Comparison of ENCODE assay signal across 10 cellular contexts in genomic region chr11:15816270-15816871, GRCh38.
DNase-seq lines count a peak whose midpoint lies in the region; ATAC-seq, FAIRE-seq and TF ChIP-seq lines count a peak whose summit lies in the region.
"Had no signal": no experiment of that assay in that cellular context is flagged by ENCODE, and none has a peak within 500 bp of the region (broad histone marks: within the 10 kb centered on the region; RNA-seq: fewer than 3 reads in every experiment).

No MANE protein-coding gene starts in this region.

- intact Hi-C loops in MCF 10A (cut with micrococcal nuclease) (loop anchor here (2.0 to 5.0 kb wide), 2 partner anchors 46 to 109 kb away; no protein-coding TSS in a partner anchor), breast epithelium (cut with DNase I; ENCODE audit: low total_unique reads) (no loop called here), upper lobe of right lung (cut with DNase I) (no loop called here)

- no peaks in the 10 kb centered on the region for H3K4me1 ChIP-seq in breast epithelium
- H3K4me1 ChIP-seq in upper lobe of right lung: peaks cover 32% of the 10 kb centered on the region
- H3K4me1 ChIP-seq in effector memory CD4-positive, alpha-beta T cell (ENCODE audit: control insufficient read depth, insufficient read depth, low read length, poor library complexity, severe bottlenecking): no peaks in the 10 kb centered on the region

- TF ChIP-seq POLR2A in breast epithelium (IDR thresholded peaks at IDR 0.05) (no peak), GM12892 (IDR thresholded peaks at IDR 0.05; ENCODE audit: low read depth, low read length) (no peak)

- DNase-seq in MCF 10A (ENCODE audit: unreplicated experiment) (peak; percentile 95), breast epithelium (ENCODE audit: low spot score in 2 of 2) (no peak), astrocyte of the cerebellum (ENCODE audit: low read depth) (peak; percentile 92), kidney glomerular epithelial cell (lab: John Stamatoyannopoulos, UW) (peak; percentile 90), upper lobe of right lung (no peak), GM12892 (ENCODE audit: insufficient read length) (no peak)
- no peak for DNase-seq in effector memory CD4-positive, alpha-beta T cell
- DNase-seq: NCI-H2171 treated with DMSO at 0.1 percent for 48 hours had no signal

- H3K36me3 ChIP-seq in breast epithelium (no peaks in the 10 kb centered on the region), upper lobe of right lung (no peaks in the 10 kb centered on the region)
- H3K36me3 ChIP-seq in effector memory CD4-positive, alpha-beta T cell (ENCODE audit: control insufficient read depth, insufficient read depth, low read length): no peaks in the 10 kb centered on the region

- ATAC-seq in upper lobe of right lung: peak; percentile 70
- no peak for ATAC-seq in HG02763 (IDR thresholded peaks at IDR 0.05; ENCODE audit: unreplicated experiment)
- ATAC-seq: HCT116 had no signal

- no peaks in the 10 kb centered on the region for H3K9me3 Mint-ChIP-seq in MCF 10A (ENCODE audit: unreplicated experiment)

- CTCF ChIA-PET in MCF 10A (lab: Yijun Ruan, JAX): interaction anchor here (1.2 to 2.2 kb wide), 3 partner anchors 10 to 797 kb away, joined by 5 to 8 read pairs (median 6); no protein-coding TSS in a partner anchor

- H3K27ac ChIP-seq in breast epithelium: peak overlapping the region in 1 of 2 donors; percentile 2
- H3K27ac ChIP-seq in upper lobe of right lung: peak overlapping the region; percentile 40
- no peak overlapping the region for H3K27ac ChIP-seq in effector memory CD4-positive, alpha-beta T cell (ENCODE audit: insufficient read depth, low read length, poor library complexity, severe bottlenecking)

- TF ChIP-seq CTCF in MCF 10A (IDR thresholded peaks at IDR 0.05; ENCODE audit: unreplicated experiment) (no peak), breast epithelium (IDR thresholded peaks at IDR 0.05) (no peak), astrocyte of the cerebellum (IDR thresholded peaks at IDR 0.05; ENCODE audit: low read depth, low read length, missing control alignments) (no peak), upper lobe of right lung (IDR thresholded peaks at IDR 0.05) (no peak)

- peak overlapping the region; percentile 92 for H3K27ac Mint-ChIP-seq in MCF 10A (ENCODE audit: low read depth, unreplicated experiment)

- H3K27me3 ChIP-seq in breast epithelium (no peaks in the 10 kb centered on the region), upper lobe of right lung (no peaks in the 10 kb centered on the region)
- H3K27me3 ChIP-seq in effector memory CD4-positive, alpha-beta T cell (replicated peaks; ENCODE audit: control insufficient read depth, insufficient read depth, low read length, poor library complexity, severe bottlenecking): no peaks in the 10 kb centered on the region

- FAIRE-seq in GM12892 (lab: Jason Lieb, UNC): no peak

- H3K4me3 ChIP-seq in breast epithelium (no peak overlapping the region), astrocyte of the cerebellum (ENCODE audit: low read depth, low read length) (no peak overlapping the region), upper lobe of right lung (no peak overlapping the region)
- no peak overlapping the region for H3K4me3 ChIP-seq in effector memory CD4-positive, alpha-beta T cell (ENCODE audit: insufficient read depth, low read depth, low read length, poor library complexity, severe bottlenecking)

- in situ Hi-C loops in astrocyte of the cerebellum (cut with HindIII; ENCODE audit: low sequenced_read_pairs): no loop called here

- BruUV-seq in MCF 10A (replicated peaks; lab: Mats Ljungman, UMichigan): TSS peak; percentile 99

- H3K27me3 Mint-ChIP-seq in MCF 10A (ENCODE audit: insufficient read depth, unreplicated experiment): no peaks in the 10 kb centered on the region

- peaks cover 39% of the 10 kb centered on the region for H3K4me1 Mint-ChIP-seq in MCF 10A (ENCODE audit: insufficient read depth, unreplicated experiment)

- no peak overlapping the region for H3K4me3 Mint-ChIP-seq in MCF 10A (ENCODE audit: unreplicated experiment)

- no peaks in the 10 kb centered on the region for H3K9me3 ChIP-seq in breast epithelium
- no peaks in the 10 kb centered on the region for H3K9me3 ChIP-seq in upper lobe of right lung
- H3K9me3 ChIP-seq in effector memory CD4-positive, alpha-beta T cell (ENCODE audit: control insufficient read depth, low read length): no peaks in the 10 kb centered on the region

- POLR2A ChIA-PET in MCF 10A (lab: Yijun Ruan, JAX): interaction anchor here (0.6 to 0.7 kb wide), 4 partner anchors 154 to 756 kb away, joined by 3 to 4 read pairs (median 3); no protein-coding TSS in a partner anchor

- no peaks in the 10 kb centered on the region for H3K36me3 Mint-ChIP-seq in MCF 10A (ENCODE audit: insufficient read depth, unreplicated experiment)

Comparison
In these comparisons a context has a peak if more than half of its experiments do, and no peak if none do; other contexts are left out.
1. DNase-seq: peak in MCF 10A (single experiment), astrocyte of the cerebellum (single experiment) and kidney glomerular epithelial cell (single experiment); none in breast epithelium (0 of 2), upper lobe of right lung (single experiment), effector memory CD4-positive, alpha-beta T cell (0 of 3) and GM12892 (single experiment).